Comparison of ENCODE assay signal across 8 cellular contexts in the genomic region with DNA sequence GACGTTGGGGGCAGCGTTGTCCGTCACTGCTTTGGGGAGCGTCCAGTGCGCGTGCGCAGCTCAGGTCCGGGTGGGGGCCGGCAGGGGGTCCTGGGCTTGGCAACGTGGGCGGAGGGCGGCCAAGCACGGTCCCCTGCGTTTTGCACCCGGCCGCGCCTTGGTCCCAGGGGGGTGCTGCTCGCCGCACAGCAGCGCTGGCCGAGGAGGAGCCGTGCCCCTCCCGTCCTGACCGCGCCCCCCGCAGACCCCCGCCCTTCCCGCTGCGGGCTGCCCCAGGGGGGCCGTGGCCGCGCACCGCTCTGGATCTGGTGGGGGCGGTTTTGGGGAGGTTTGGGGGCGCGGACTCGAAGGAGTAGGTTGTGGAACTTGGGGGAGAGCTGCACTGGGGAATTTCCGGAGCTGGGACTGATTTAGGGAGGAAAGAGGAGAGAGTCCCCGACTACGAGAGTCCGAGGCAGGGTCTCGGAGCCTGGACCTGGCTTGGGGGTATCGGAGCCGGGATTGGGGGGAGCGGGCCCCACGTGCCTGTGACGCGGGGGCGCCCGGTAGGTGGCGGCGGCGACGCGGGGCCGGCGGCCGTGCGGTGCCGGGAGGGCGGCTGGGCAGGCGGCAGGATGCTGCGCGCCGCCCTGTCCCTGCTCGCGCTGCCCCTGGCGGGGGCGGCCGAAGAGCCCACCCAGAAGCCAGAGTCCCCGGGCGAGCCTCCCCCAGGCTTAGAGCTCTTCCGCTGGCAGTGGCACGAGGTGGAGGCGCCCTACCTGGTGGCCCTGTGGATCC. TPM values are rescaled to one million over a fixed set of nuclear protein-coding genes. Genes with fewer than 3 reads are reported as not detected.
DNase-seq lines count a peak whose midpoint lies in the region.

A gene with protein sequence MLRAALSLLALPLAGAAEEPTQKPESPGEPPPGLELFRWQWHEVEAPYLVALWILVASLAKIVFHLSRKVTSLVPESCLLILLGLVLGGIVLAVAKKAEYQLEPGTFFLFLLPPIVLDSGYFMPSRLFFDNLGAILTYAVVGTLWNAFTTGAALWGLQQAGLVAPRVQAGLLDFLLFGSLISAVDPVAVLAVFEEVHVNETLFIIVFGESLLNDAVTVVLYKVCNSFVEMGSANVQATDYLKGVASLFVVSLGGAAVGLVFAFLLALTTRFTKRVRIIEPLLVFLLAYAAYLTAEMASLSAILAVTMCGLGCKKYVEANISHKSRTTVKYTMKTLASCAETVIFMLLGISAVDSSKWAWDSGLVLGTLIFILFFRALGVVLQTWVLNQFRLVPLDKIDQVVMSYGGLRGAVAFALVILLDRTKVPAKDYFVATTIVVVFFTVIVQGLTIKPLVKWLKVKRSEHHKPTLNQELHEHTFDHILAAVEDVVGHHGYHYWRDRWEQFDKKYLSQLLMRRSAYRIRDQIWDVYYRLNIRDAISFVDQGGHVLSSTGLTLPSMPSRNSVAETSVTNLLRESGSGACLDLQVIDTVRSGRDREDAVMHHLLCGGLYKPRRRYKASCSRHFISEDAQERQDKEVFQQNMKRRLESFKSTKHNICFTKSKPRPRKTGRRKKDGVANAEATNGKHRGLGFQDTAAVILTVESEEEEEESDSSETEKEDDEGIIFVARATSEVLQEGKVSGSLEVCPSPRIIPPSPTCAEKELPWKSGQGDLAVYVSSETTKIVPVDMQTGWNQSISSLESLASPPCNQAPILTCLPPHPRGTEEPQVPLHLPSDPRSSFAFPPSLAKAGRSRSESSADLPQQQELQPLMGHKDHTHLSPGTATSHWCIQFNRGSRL (plus strand): TSS at position 579 of the 777 bp plus-strand sequence. CDS start 36 bp downstream, at position 615.

- peak within 1 kb of the TSS; percentile 89 for H3K27ac Mint-ChIP-seq in activated naive CD8-positive, alpha-beta T cell treated with anti-CD3 and anti-CD28 coated beads for 36 hours

- peaks cover 33% of the 10 kb centered on the region for H3K4me1 ChIP-seq in HUES64 (ENCODE audit: insufficient read depth, low read length)
- H3K4me1 ChIP-seq in iPS DF 6.9 (ENCODE audit: control insufficient read depth, insufficient read depth, low read length) = peaks cover 15% of the 10 kb centered on the region

- H3K27ac ChIP-seq in HUES64 (ENCODE audit: low read depth, low read length) = no peak within 1 kb of the TSS
- no peak within 1 kb of the TSS for H3K27ac ChIP-seq in iPS DF 6.9 (ENCODE audit: low read length)

- peaks cover 41% of the 10 kb centered on the region for H3K4me1 Mint-ChIP-seq in activated naive CD8-positive, alpha-beta T cell treated with anti-CD3 and anti-CD28 coated beads for 36 hours

- peaks cover 6% of the 10 kb centered on the region for H3K27me3 Mint-ChIP-seq in activated naive CD8-positive, alpha-beta T cell treated with anti-CD3 and anti-CD28 coated beads for 36 hours

- H3K9ac ChIP-seq in HUES64 (ENCODE audit: low read depth, low read length) = peak within 1 kb of the TSS; percentile 66

- H3K9me3 Mint-ChIP-seq in activated naive CD8-positive, alpha-beta T cell treated with anti-CD3 and anti-CD28 coated beads for 36 hours = no peaks in the 10 kb centered on the region

- DNase-seq in Daoy (ENCODE audit: low read depth) (peak; percentile 54), iPS DF 6.9 (ENCODE audit: low read depth, low spot score) (no peak), A172 (ENCODE audit: low spot score) (no peak), glomerular visceral epithelial cell (ENCODE audit: extremely low spot score) (no peak), NCI-H2081 (lab: John Stamatoyannopoulos, UW) (no peak)
- peak; percentile 61 for DNase-seq in activated naive CD8-positive, alpha-beta T cell treated with anti-CD3 and anti-CD28 coated beads for 36 hours
- peak; percentile 56 for DNase-seq in stimulated activated CD8-positive, alpha-beta memory T cell treated with anti-CD3 and anti-CD28 coated beads, Interleukin-4, amount 100 ng/mL, for 48 hours

- peak within 1 kb of the TSS; percentile 89 for H3K4me3 Mint-ChIP-seq in activated naive CD8-positive, alpha-beta T cell treated with anti-CD3 and anti-CD28 coated beads for 36 hours

- H3K27me3 ChIP-seq in HUES64 (ENCODE audit: insufficient read depth, low read length) (peaks cover 35% of the 10 kb centered on the region), iPS DF 6.9 (ENCODE audit: control insufficient read depth, insufficient read depth, low read length) (peaks cover 2% of the 10 kb centered on the region)

- H3K36me3 ChIP-seq in HUES64 (ENCODE audit: insufficient read depth, low read length) (no peaks in the 10 kb centered on the region), iPS DF 6.9 (ENCODE audit: control insufficient read depth, insufficient read depth, low read length) (no peaks in the 10 kb centered on the region)

- peaks cover 10% of the 10 kb centered on the region for H3K36me3 Mint-ChIP-seq in activated naive CD8-positive, alpha-beta T cell treated with anti-CD3 and anti-CD28 coated beads for 36 hours

- H3K9me3 ChIP-seq in HUES64 (ENCODE audit: insufficient read depth, low read depth, low read length) = no peaks in the 10 kb centered on the region
- no peaks in the 10 kb centered on the region for H3K9me3 ChIP-seq in iPS DF 6.9 (ENCODE audit: control insufficient read depth, insufficient read depth, low read length)

- peak within 1 kb of the TSS; percentile 93 for H3K4me3 ChIP-seq in HUES64 (ENCODE audit: low read length)
- peak within 1 kb of the TSS; percentile 65; the same call in 1 of the 2 replicates for H3K4me3 ChIP-seq in iPS DF 6.9 (ENCODE audit: low read length)

- under 1% methylated on average over 75 of the region's 75 CpGs for WGBS in HUES64
- no CpG with 5 or more reads among the region's 75 CpGs for WGBS in iPS DF 6.9 (ENCODE audit: insufficient coverage, insufficient read length)

RNA-seq across cellular contexts. Expression of the gene that starts here (rescaled TPM):
- 1.7 and 1.8 TPM in 2 replicates for total RNA-seq in Daoy (2014; rRNA removed; shearing (Covaris generic))
- 1.7 TPM for polyA plus RNA-seq in HUES64 (2013, experiment 1 of 2)
- polyA plus RNA-seq in HUES64 (2013, experiment 2 of 2) = 2.5 TPM
- total RNA-seq in activated naive CD8-positive, alpha-beta T cell treated with anti-CD3 and anti-CD28 coated beads for 36 hours = 1 to 10 TPM; 5.8 to 6.1 TPM
- total RNA-seq in A172 (2014; rRNA removed; shearing (Covaris generic)) = 0.03 and 0.29 TPM in 2 replicates

Comparison
In these comparisons a context has a peak if more than half of its experiments do, and no peak if none do; other contexts are left out.
1. DNase-seq: peak in Daoy (single experiment), activated naive CD8-positive, alpha-beta T cell treated with anti-CD3 and anti-CD28 coated beads for 36 hours (single experiment) and stimulated activated CD8-positive, alpha-beta memory T cell treated with anti-CD3 and anti-CD28 coated beads, Interleukin-4, amount 100 ng/mL, for 48 hours (single experiment); none in iPS DF 6.9 (single experiment), A172 (single experiment), glomerular visceral epithelial cell (single experiment) and NCI-H2081 (0 of 2).